In genomic region chr2:47655563-47655880, GRCh38 we compare ENCODE assay signal across 17 cellular contexts.
A peak's percentile ranks its signal among the peaks of the same experiment; 100 is the strongest.
DNase-seq lines count a peak whose midpoint lies in the region; ATAC-seq, FAIRE-seq and TF ChIP-seq lines count a peak whose summit lies in the region.
"Had no signal": no experiment of that assay in that cellular context is flagged by ENCODE, and none has a peak within 500 bp of the region (broad histone marks: within the 10 kb centered on the region; RNA-seq: fewer than 3 reads in every experiment).

No MANE protein-coding gene starts in this region.

- FAIRE-seq in small intestine (lab: Jason Lieb, UNC): no peak

- peak overlapping the region; percentile 65 for H3K4me3 ChIP-seq in Karpas-422 (ENCODE audit: low read length)
- no peak overlapping the region for H3K4me3 ChIP-seq in trophoblast cell (ENCODE audit: low read depth, low read length)
- H3K4me3 ChIP-seq in small intestine (ENCODE audit: low read depth in 1 of 2, low read length in 2 of 2): no peak overlapping the region
- H3K4me3 ChIP-seq: lower lobe of right lung, skin epidermis, tibial nerve had no signal

- H3K9me2 ChIP-seq in Karpas-422 (replicated peaks; ENCODE audit: insufficient read depth, low read length): no peaks in the 10 kb centered on the region

- no peak overlapping the region for H4K12ac ChIP-seq in trophoblast cell (ENCODE audit: low read depth, low read length)

- H3K4me2 ChIP-seq in H9 (ENCODE audit: insufficient read depth, insufficient read length, low read length) (no peak overlapping the region), Karpas-422 (ENCODE audit: low read depth, low read length, poor library complexity, severe bottlenecking) (peak overlapping the region; percentile 92), trophoblast cell (ENCODE audit: low read length) (no peak overlapping the region)

- no peak overlapping the region for H3T11ph ChIP-seq in H9 (ENCODE audit: low read length)

- H3K9ac ChIP-seq in H9 (ENCODE audit: extremely low read depth, insufficient read length, low read length): no peak overlapping the region
- peak overlapping the region; percentile 87 for H3K9ac ChIP-seq in Karpas-422 (ENCODE audit: low read length)
- no peak overlapping the region for H3K9ac ChIP-seq in trophoblast cell (ENCODE audit: low read length)

- H3K27ac ChIP-seq in H9 (ENCODE audit: insufficient read length, low read depth, low read length): no peak overlapping the region
- H3K27ac ChIP-seq in Karpas-422 (ENCODE audit: low read length): peak overlapping the region; percentile 99
- peak overlapping the region; percentile 56 for H3K27ac ChIP-seq in trophoblast cell (ENCODE audit: low read depth, low read length)
- no peak overlapping the region for H3K27ac ChIP-seq in small intestine (ENCODE audit: low read depth in 1 of 2, low read length in 1 of 2)
- H3K27ac ChIP-seq: lower lobe of right lung, skin epidermis had no signal

- H3K36me3 Mint-ChIP-seq in H9 (ENCODE audit: insufficient read depth in 1 of 3, low read depth in 3 of 3): no peaks in the 10 kb centered on the region; a peak in 2 of 7 replicates
- H3K36me3 Mint-ChIP-seq: activated naive CD8-positive, alpha-beta T cell treated with anti-CD3 and anti-CD28 coated beads for 36 hours; brain; naive thymus-derived CD8-positive, alpha-beta T cell had no signal

- H4K8ac ChIP-seq in H9 (replicated peaks; ENCODE audit: insufficient read length, low read depth, low read length) (no peak overlapping the region), trophoblast cell (ENCODE audit: low read depth, low read length) (no peak overlapping the region)

- no peak overlapping the region for H4K91ac ChIP-seq in H9 (ENCODE audit: insufficient read length, low read depth, low read length)
- peak overlapping the region; percentile 30 for H4K91ac ChIP-seq in trophoblast cell (ENCODE audit: low read depth, low read length)

- H2BK15ac ChIP-seq in H9 (ENCODE audit: low read depth, low read length): no peak overlapping the region

- H3K23ac ChIP-seq in H9 (ENCODE audit: insufficient read length, low read depth, low read length) (no peak overlapping the region), trophoblast cell (ENCODE audit: low read length) (no peak overlapping the region)

- no peak for DNase-seq in H9
- peak; percentile 82 for DNase-seq in Karpas-422
- no peak for DNase-seq in trophoblast cell
- no peak for DNase-seq in LoVo (ENCODE audit: low spot score)
- no peak for DNase-seq in NCI-H1436 (lab: John Stamatoyannopoulos, UW)
- no peak for DNase-seq in small intestine
- DNase-seq: activated CD4-positive, alpha-beta T cell treated with anti-CD3 and anti-CD28 coated beads, Interleukin-2, amount 10 ng/mL, durations not matched to agents 7 days and 5 days; activated naive CD8-positive, alpha-beta T cell treated with anti-CD3 and anti-CD28 coated beads for 36 hours; C1 segment of cervical spinal cord; naive thymus-derived CD8-positive, alpha-beta T cell; NCI-H524 treated with DMSO at 0.1 percent for 48 hours had no signal

- peaks cover 32 to 42% of the 10 kb centered on the region in 2 experiments for H3K4me1 Mint-ChIP-seq in H9
- H3K4me1 Mint-ChIP-seq: activated CD4-positive, alpha-beta T cell treated with anti-CD3 and anti-CD28 coated beads, Interleukin-2, amount 10 ng/mL, durations not matched to agents 7 days and 5 days; activated naive CD8-positive, alpha-beta T cell treated with anti-CD3 and anti-CD28 coated beads for 36 hours had no signal

- no peak overlapping the region; the same call in 1 of the 2 replicates for H3K14ac ChIP-seq in H9 (ENCODE audit: insufficient read depth, low read length)
- H3K14ac ChIP-seq in trophoblast cell (ENCODE audit: low read length): peak overlapping the region; percentile 3

- H3K9me3 Mint-ChIP-seq in H9: no peaks in the 10 kb centered on the region
- H3K9me3 Mint-ChIP-seq: activated CD4-positive, alpha-beta T cell treated with anti-CD3 and anti-CD28 coated beads, Interleukin-2, amount 10 ng/mL, durations not matched to agents 7 days and 5 days; activated naive CD8-positive, alpha-beta T cell treated with anti-CD3 and anti-CD28 coated beads for 36 hours; brain; dendritic cell treated with granulocyte-macrophage colony-stimulating factor and Interleukin-4, amounts not matched to agents 40 ng/mL and 50 ng/mL, for 4 days; naive thymus-derived CD8-positive, alpha-beta T cell had no signal

- H3K4me1 ChIP-seq in H9 (ENCODE audit: insufficient read depth, low read length) (peaks cover 3% of the 10 kb centered on the region; the same call in 1 of the 2 replicates), Karpas-422 (ENCODE audit: low read length) (peaks cover 82% of the 10 kb centered on the region), trophoblast cell (ENCODE audit: control insufficient read depth in 1 of 2, insufficient read depth in 2 of 2, low read length in 2 of 2) (peaks cover 33 to 36% of the 10 kb centered on the region in 2 experiments), small intestine (ENCODE audit: control insufficient read depth in 2 of 2, insufficient read depth in 1 of 2, low read depth in 1 of 2, low read length in 1 of 2) (no peaks in the 10 kb centered on the region)
- H3K4me1 ChIP-seq: lower lobe of right lung had no signal

- H2BK12ac ChIP-seq in H9 (ENCODE audit: insufficient read length, low read depth, low read length): no peak overlapping the region
- H2BK12ac ChIP-seq in trophoblast cell (ENCODE audit: low read length): peak overlapping the region; percentile 10

- H3K36me3 ChIP-seq in Karpas-422 (ENCODE audit: insufficient read depth, low read length): no peaks in the 10 kb centered on the region
- no peaks in the 10 kb centered on the region for H3K36me3 ChIP-seq in trophoblast cell (ENCODE audit: control insufficient read depth in 1 of 2, insufficient read depth in 2 of 2, low read length in 2 of 2)
- no peaks in the 10 kb centered on the region for H3K36me3 ChIP-seq in small intestine (ENCODE audit: control insufficient read depth in 2 of 2, insufficient read depth in 2 of 2, low read length in 2 of 2)
- H3K36me3 ChIP-seq: lower lobe of right lung, tibial nerve had no signal

- H3K79me1 ChIP-seq in H9 (ENCODE audit: insufficient read depth, low read depth, low read length, poor library complexity, severe bottlenecking) (no peaks in the 10 kb centered on the region), trophoblast cell (ENCODE audit: low read length) (peaks cover 18% of the 10 kb centered on the region)

- no peaks in the 10 kb centered on the region for H3K79me2 ChIP-seq in H9 (ENCODE audit: insufficient read depth, low read length)
- 0 out of 2 replicates have a peak, but pooled peaks cover 6% of the 10 kb centered on the region for H3K79me2 ChIP-seq in Karpas-422 (ENCODE audit: low read length)
- peaks cover 2% of the 10 kb centered on the region for H3K79me2 ChIP-seq in trophoblast cell (ENCODE audit: control insufficient read depth, insufficient read depth, low read length, poor library complexity)

- H2BK5ac ChIP-seq in H9 (ENCODE audit: insufficient read length, low read length) (no peak overlapping the region), trophoblast cell (ENCODE audit: low read depth, low read length, poor library complexity) (peak overlapping the region; percentile 51)

- no peak overlapping the region for H2BK20ac ChIP-seq in H9 (ENCODE audit: low read depth, low read length, poor library complexity, severe bottlenecking)

- WGBS in H9 (ENCODE audit: extremely low coverage, insufficient read length, low lambda C conversion rate): no CpG with 5 or more reads among the region's 2 CpGs
- no CpG with 5 or more reads among the region's 2 CpGs for WGBS in trophoblast cell (ENCODE audit: extremely low coverage, insufficient coverage, insufficient read length)
- WGBS in small intestine, 3 donors: 84 to 86% (median 85%) methylated on average over 2 of the region's 2 CpGs

- H2AFZ ChIP-seq in H9 (ENCODE audit: low read length) (no peak overlapping the region), Karpas-422 (ENCODE audit: low read length) (no peak overlapping the region), trophoblast cell (ENCODE audit: insufficient read depth, low read length, poor library complexity) (no peak overlapping the region)

- H3K27me3 Mint-ChIP-seq in H9 (ENCODE audit: low read depth): no peaks in the 10 kb centered on the region; the same call in 1 of the 2 replicates
- H3K27me3 Mint-ChIP-seq: activated CD4-positive, alpha-beta T cell treated with anti-CD3 and anti-CD28 coated beads, Interleukin-2, amount 10 ng/mL, durations not matched to agents 7 days and 5 days; activated naive CD8-positive, alpha-beta T cell treated with anti-CD3 and anti-CD28 coated beads for 36 hours; brain; dendritic cell treated with granulocyte-macrophage colony-stimulating factor and Interleukin-4, amounts not matched to agents 40 ng/mL and 50 ng/mL, for 4 days had no signal

- no peak overlapping the region; a peak in 1 of 5 replicates for H3K4me3 Mint-ChIP-seq in H9
- H3K4me3 Mint-ChIP-seq: activated CD4-positive, alpha-beta T cell treated with anti-CD3 and anti-CD28 coated beads, Interleukin-2, amount 10 ng/mL, durations not matched to agents 7 days and 5 days; activated naive CD8-positive, alpha-beta T cell treated with anti-CD3 and anti-CD28 coated beads for 36 hours; brain; dendritic cell treated with granulocyte-macrophage colony-stimulating factor and Interleukin-4, amounts not matched to agents 40 ng/mL and 50 ng/mL, for 4 days; naive thymus-derived CD8-positive, alpha-beta T cell had no signal

- H4K20me1 ChIP-seq in H9 (ENCODE audit: control insufficient read depth, insufficient read depth, insufficient read length) (no peaks in the 10 kb centered on the region), Karpas-422 (ENCODE audit: insufficient read depth, low read depth, low read length) (no peaks in the 10 kb centered on the region)

- H3K18ac ChIP-seq in H9 (ENCODE audit: insufficient read length, low read depth, low read length) (no peak overlapping the region), trophoblast cell (ENCODE audit: low read length) (peak overlapping the region; percentile 4)

- H2BK120ac ChIP-seq in H9 (ENCODE audit: low read depth, low read length, poor library complexity, severe bottlenecking) (no peak overlapping the region), trophoblast cell (ENCODE audit: insufficient read depth, low read length, poor library complexity) (peak overlapping the region; percentile 8)

- no peaks in the 10 kb centered on the region for H3K23me2 ChIP-seq in H9 (ENCODE audit: insufficient read length, low read depth, low read length, poor library complexity, severe bottlenecking)

- no peak for TF ChIP-seq CTCF in H9 (conservative IDR thresholded peaks at IDR 0.05)

- peak; percentile 32 for ATAC-seq in GM18511 (IDR thresholded peaks at IDR 0.05; ENCODE audit: unreplicated experiment)
- ATAC-seq: naive thymus-derived CD8-positive, alpha-beta T cell had no signal

- H3K4ac ChIP-seq in H9 (ENCODE audit: low read depth, low read length): no peak overlapping the region
- H3K4ac ChIP-seq in trophoblast cell (ENCODE audit: low read depth, low read length): no peak overlapping the region

- no peaks in the 10 kb centered on the region for H3K27me3 ChIP-seq in H9 (ENCODE audit: insufficient read depth, low read length)
- no peaks in the 10 kb centered on the region for H3K27me3 ChIP-seq in Karpas-422 (ENCODE audit: low read length)
- H3K27me3 ChIP-seq in trophoblast cell (ENCODE audit: insufficient read depth, low read length): no peaks in the 10 kb centered on the region
- H3K27me3 ChIP-seq in small intestine (ENCODE audit: control insufficient read depth in 2 of 2, insufficient read depth in 2 of 2, low read length in 2 of 2): no peaks in the 10 kb centered on the region
- H3K27me3 ChIP-seq: tibial nerve had no signal

- H3K27ac Mint-ChIP-seq in H9: peak overlapping the region in 2 of 3 experiments; percentile 19 to 68; a peak in 5 of 7 replicates
- H3K27ac Mint-ChIP-seq: activated CD4-positive, alpha-beta T cell treated with anti-CD3 and anti-CD28 coated beads, Interleukin-2, amount 10 ng/mL, durations not matched to agents 7 days and 5 days; activated naive CD8-positive, alpha-beta T cell treated with anti-CD3 and anti-CD28 coated beads for 36 hours; brain; dendritic cell treated with granulocyte-macrophage colony-stimulating factor and Interleukin-4, amounts not matched to agents 40 ng/mL and 50 ng/mL, for 4 days; naive thymus-derived CD8-positive, alpha-beta T cell had no signal

- no peak overlapping the region for H4K5ac ChIP-seq in H9 (ENCODE audit: insufficient read length, low read depth, low read length)

- H3K56ac ChIP-seq in H9 (ENCODE audit: insufficient read length, low read depth, low read length): no peak overlapping the region

- H2AK5ac ChIP-seq in H9 (ENCODE audit: insufficient read length, low read length) (no peak overlapping the region), trophoblast cell (ENCODE audit: low read length) (no peak overlapping the region)

- H3K9me3 ChIP-seq in H9 (ENCODE audit: control insufficient read depth, low read depth, low read length) (no peaks in the 10 kb centered on the region), Karpas-422 (ENCODE audit: low read length) (no peaks in the 10 kb centered on the region), trophoblast cell (ENCODE audit: insufficient read depth, low read depth, low read length) (no peaks in the 10 kb centered on the region), small intestine (ENCODE audit: control insufficient read depth, low read depth) (no peaks in the 10 kb centered on the region)
- H3K9me3 ChIP-seq: lower lobe of right lung, tibial nerve had no signal

Comparison
In these comparisons a context has a peak if more than half of its experiments do, and no peak if none do; other contexts are left out.
1. H3K27ac ChIP-seq: peak in Karpas-422 (single experiment) and trophoblast cell (single experiment); none in H9 (single experiment) and small intestine (0 of 2).